In genomic region chr6:40822619-40823018, GRCh38 we compare ENCODE assay signal across 18 cellular contexts.
DNase-seq lines count a peak whose midpoint lies in the region; ATAC-seq and TF ChIP-seq lines count a peak whose summit lies in the region.
"Had no signal": no experiment of that assay in that cellular context is flagged by ENCODE, and none has a peak within 500 bp of the region (broad histone marks: within the 10 kb centered on the region; RNA-seq: fewer than 3 reads in every experiment).

No MANE protein-coding gene starts in this region.

- POLR2A ChIA-PET in AG04449 (lab: Yijun Ruan, JAX), result no interaction called here

- TF ChIP-seq CTCF in AG04449 (IDR thresholded peaks at IDR 0.05; ENCODE audit: insufficient read depth, low read length, missing control alignments), result no peak
- no peak for TF ChIP-seq CTCF in HFFc6 (IDR thresholded peaks at IDR 0.05)
- TF ChIP-seq CTCF in epithelial cell of esophagus (IDR thresholded peaks at IDR 0.05; ENCODE audit: insufficient read depth, low read depth, low read length, missing control alignments), result no peak

- DNase-seq in AG04449 (ENCODE audit: low read depth, low spot score) (peak; percentile 36), HFFc6 (peak; percentile 68), RPMI7951 (ENCODE audit: low read depth) (peak; percentile 17), epithelial cell of esophagus (ENCODE audit: low read depth) (peak; percentile 2), cerebellum (ENCODE audit: low spot score) (no peak)
- DNase-seq in stimulated activated naive CD4-positive, alpha-beta T cell treated with Interleukin-2 at 50 U/mL for 16 hours (lab: John Stamatoyannopoulos, UW), result no peak
- DNase-seq: 8988T, Caco-2, GF-D8, Kasumi-1, NCI-H1417, NCI-H2029 treated with DMSO at 0.1 percent for 48 hours, NCI-H510A, RPMI8226, SJCRH30 had no signal

- H3K4me3 ChIP-seq in AG04449 (ENCODE audit: low read depth, low read length), result no peak overlapping the region
- no peak overlapping the region for H3K4me3 ChIP-seq in epithelial cell of esophagus (ENCODE audit: low read length)
- H3K4me3 ChIP-seq: SJCRH30 had no signal

- H3K4me1 Mint-ChIP-seq in HFFc6 (ENCODE audit: low read depth), result peaks cover 18% of the 10 kb centered on the region
- H3K4me1 Mint-ChIP-seq: CD14-positive monocyte had no signal

- H3K27me3 Mint-ChIP-seq in HFFc6 (ENCODE audit: insufficient read depth), result peaks cover 3% of the 10 kb centered on the region

- no peaks in the 10 kb centered on the region for H3K9me3 Mint-ChIP-seq in HFFc6

- CTCF ChIA-PET in AG04449 (lab: Yijun Ruan, JAX), result interaction anchor here (0.6 to 2.1 kb wide), 8 partner anchors 9 to 273 kb away, joined by 3 to 14 read pairs (median 4); no protein-coding TSS in a partner anchor

- H3K36me3 Mint-ChIP-seq in HFFc6 (ENCODE audit: low read depth), result no peaks in the 10 kb centered on the region
- H3K36me3 Mint-ChIP-seq: CD14-positive monocyte had no signal

- H3K4me3 Mint-ChIP-seq in HFFc6, result no peak overlapping the region
- H3K4me3 Mint-ChIP-seq: CD14-positive monocyte had no signal

- peak overlapping the region; percentile 62; the same call in 1 of the 2 replicates for H3K27ac Mint-ChIP-seq in HFFc6
- H3K27ac Mint-ChIP-seq: CD14-positive monocyte had no signal

- ATAC-seq in HG03354 (IDR thresholded peaks at IDR 0.05; ENCODE audit: poor library complexity, severe bottlenecking, unreplicated experiment), result no peak
- ATAC-seq in GM21717 (IDR thresholded peaks at IDR 0.05; ENCODE audit: unreplicated experiment), result no peak

Comparison
In these comparisons a context has a peak if more than half of its experiments do, and no peak if none do; other contexts are left out.
1. DNase-seq: peak in AG04449 (single experiment), HFFc6 (single experiment), RPMI7951 (single experiment) and epithelial cell of esophagus (single experiment); none in cerebellum (single experiment) and stimulated activated naive CD4-positive, alpha-beta T cell treated with Interleukin-2 at 50 U/mL for 16 hours (single experiment).